Comparison of ENCODE assay signal across 17 cellular contexts in genomic region chr5:115657125-115657882, GRCh38.
"Had no signal": no experiment of that assay in that cellular context is flagged by ENCODE, and none has a peak within 500 bp of the region (broad histone marks: within the 10 kb centered on the region; RNA-seq: fewer than 3 reads in every experiment).

No MANE protein-coding gene starts in this region.

- DNase-seq: activated CD4-positive, alpha-beta T cell treated with anti-CD3 and anti-CD28 coated beads, Interleukin-2, amount 50 U/mL, for 1 hour; activated naive CD4-positive, alpha-beta T cell treated with Interleukin-2 at 50 U/mL for 16 hours; aorta; dermis blood vessel endothelial cell; effector memory CD8-positive, alpha-beta T cell; erythroblast; hippocampal formation; kidney; left ventricle myocardium superior; mesendoderm; nucleus accumbens; stomach; upper lobe of right lung had no signal

- ATAC-seq: activated CD4-positive, CD25-positive, alpha-beta regulatory T cell treated with anti-CD3 and anti-CD28 coated beads, Interleukin-2, amount 50 U/mL, for 24 hours; effector memory CD8-positive, alpha-beta T cell; left ventricle myocardium superior; natural killer cell treated with Interleukin-12 subunit alpha and Interleukin-12 subunit beta and Interleukin-15 and Interleukin-18, amount 100 ng/mL, for 72 hours; upper lobe of right lung had no signal

- FAIRE-seq: kidney had no signal

- H3K4me1 ChIP-seq: stomach, upper lobe of right lung had no signal

- H3K4me3 Mint-ChIP-seq: effector memory CD8-positive, alpha-beta T cell; natural killer cell treated with Interleukin-12 subunit alpha and Interleukin-12 subunit beta and Interleukin-15 and Interleukin-18, amount 100 ng/mL, for 72 hours; T-helper 2 cell treated with Interferon-gamma antibody and Interleukin-4, amounts not matched to agents 5 μg/mL and 100 μg/mL, for 36 hours had no signal

- H3K27ac ChIP-seq: stomach, thoracic aorta, upper lobe of right lung had no signal

- H3K9me3 Mint-ChIP-seq: effector memory CD8-positive, alpha-beta T cell; natural killer cell treated with Interleukin-12 subunit alpha and Interleukin-12 subunit beta and Interleukin-15 and Interleukin-18, amount 100 ng/mL, for 72 hours; T-helper 2 cell treated with Interferon-gamma antibody and Interleukin-4, amounts not matched to agents 5 μg/mL and 100 μg/mL, for 36 hours had no signal

- H3K36me3 ChIP-seq: stomach, thoracic aorta, upper lobe of right lung had no signal

- H3K9me3 ChIP-seq: thoracic aorta, upper lobe of right lung had no signal

- H3K4me3 ChIP-seq: stomach, thoracic aorta, upper lobe of right lung had no signal

- H3K27me3 ChIP-seq: stomach, upper lobe of right lung had no signal

- H3K27ac Mint-ChIP-seq: effector memory CD8-positive, alpha-beta T cell; natural killer cell treated with Interleukin-12 subunit alpha and Interleukin-12 subunit beta and Interleukin-15 and Interleukin-18, amount 100 ng/mL, for 72 hours; T-helper 2 cell treated with Interferon-gamma antibody and Interleukin-4, amounts not matched to agents 5 μg/mL and 100 μg/mL, for 36 hours had no signal

- H3K36me3 Mint-ChIP-seq: natural killer cell treated with Interleukin-12 subunit alpha and Interleukin-12 subunit beta and Interleukin-15 and Interleukin-18, amount 100 ng/mL, for 72 hours had no signal
